ENCODE assay signal across 8 cellular contexts in genomic region chr11:111870887-111871692, GRCh38. TPM values are rescaled to one million over a fixed set of nuclear protein-coding genes. Genes with fewer than 3 reads are reported as not detected.
DNase-seq lines count a peak whose midpoint lies in the region; ATAC-seq, FAIRE-seq and TF ChIP-seq lines count a peak whose summit lies in the region.

A gene with protein sequence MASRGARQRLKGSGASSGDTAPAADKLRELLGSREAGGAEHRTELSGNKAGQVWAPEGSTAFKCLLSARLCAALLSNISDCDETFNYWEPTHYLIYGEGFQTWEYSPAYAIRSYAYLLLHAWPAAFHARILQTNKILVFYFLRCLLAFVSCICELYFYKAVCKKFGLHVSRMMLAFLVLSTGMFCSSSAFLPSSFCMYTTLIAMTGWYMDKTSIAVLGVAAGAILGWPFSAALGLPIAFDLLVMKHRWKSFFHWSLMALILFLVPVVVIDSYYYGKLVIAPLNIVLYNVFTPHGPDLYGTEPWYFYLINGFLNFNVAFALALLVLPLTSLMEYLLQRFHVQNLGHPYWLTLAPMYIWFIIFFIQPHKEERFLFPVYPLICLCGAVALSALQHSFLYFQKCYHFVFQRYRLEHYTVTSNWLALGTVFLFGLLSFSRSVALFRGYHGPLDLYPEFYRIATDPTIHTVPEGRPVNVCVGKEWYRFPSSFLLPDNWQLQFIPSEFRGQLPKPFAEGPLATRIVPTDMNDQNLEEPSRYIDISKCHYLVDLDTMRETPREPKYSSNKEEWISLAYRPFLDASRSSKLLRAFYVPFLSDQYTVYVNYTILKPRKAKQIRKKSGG (minus strand): TSS chr11:111871581. CDS start chr11:111871482, 99 bp downstream.

- H3K4me3 ChIP-seq in OCI-LY7 (ENCODE audit: low read depth, low read length, poor library complexity, severe bottlenecking) = peak within 1 kb of the TSS; percentile 79
- peak within 1 kb of the TSS; percentile 87 to 99 for H3K4me3 ChIP-seq in esophagus (ENCODE audit: low read depth in 1 of 2, low read length in 2 of 2)
- peak within 1 kb of the TSS; percentile 83 to 97 for H3K4me3 ChIP-seq in muscle layer of colon (ENCODE audit: low read depth in 1 of 2, low read length in 2 of 2)

- H3K4me1 ChIP-seq in OCI-LY7 (ENCODE audit: insufficient read depth, low read length, poor library complexity, severe bottlenecking) = peaks cover 16% of the 10 kb centered on the region
- no peaks in the 10 kb centered on the region for H3K4me1 ChIP-seq in esophagus (ENCODE audit: control insufficient read depth in 2 of 2, insufficient read depth in 2 of 2, low read length in 1 of 2)
- peaks cover 18% of the 10 kb centered on the region for H3K4me1 ChIP-seq in muscle layer of colon (ENCODE audit: insufficient read depth, low read length)

- no peaks in the 10 kb centered on the region for H4K20me1 ChIP-seq in OCI-LY7 (ENCODE audit: insufficient read depth, low read length)

- no peaks in the 10 kb centered on the region for H3K9me3 ChIP-seq in OCI-LY7 (ENCODE audit: low read length)
- H3K9me3 ChIP-seq in esophagus (ENCODE audit: control insufficient read depth in 2 of 2, insufficient read depth in 1 of 2, low read depth in 1 of 2, low read length in 1 of 2) = no peaks in the 10 kb centered on the region
- H3K9me3 ChIP-seq in muscle layer of colon (ENCODE audit: low read length) = no peaks in the 10 kb centered on the region

- POLR2A ChIA-PET in OCI-LY7 (lab: Charles Lee) = interaction anchor here (0.5 to 2.3 kb wide), 29 partner anchors 10 to 757 kb away, joined by 3 to 27 read pairs (median 4); partner anchors contain the start of genes CFAP68, SDHD and TIMM8B

- H3K9ac ChIP-seq in muscle layer of colon (ENCODE audit: low read length) = peak within 1 kb of the TSS; percentile 80

- CTCF ChIA-PET in OCI-LY7 (lab: Charles Lee; ENCODE audit: unreplicated experiment) = interaction anchor here (0.9 kb wide), 1 partner anchor 26 kb away, joined by 3 read pairs; no protein-coding TSS in a partner anchor

- ATAC-seq in GM21367 (IDR thresholded peaks at IDR 0.05; ENCODE audit: unreplicated experiment) = peak; percentile 78

- FAIRE-seq in D721Med (lab: Jason Lieb, UNC) = no peak

- intact Hi-C loops in OCI-LY7 (cut with micrococcal nuclease; ENCODE audit: unreplicated experiment) = loop anchor here (5.0 kb wide), 1 partner anchor 269 kb away; the partner anchor contains the start of gene SIK2

- no peaks in the 10 kb centered on the region for H3K27me3 ChIP-seq in esophagus (ENCODE audit: control insufficient read depth in 1 of 2, insufficient read depth in 2 of 2, low read length in 2 of 2)
- H3K27me3 ChIP-seq in muscle layer of colon (ENCODE audit: control insufficient read depth in 1 of 2, insufficient read depth in 2 of 2, low read length in 2 of 2) = no peaks in the 10 kb centered on the region

- H3K27ac ChIP-seq in OCI-LY7 (ENCODE audit: low read depth, low read length, poor library complexity, severe bottlenecking) (peak within 1 kb of the TSS; percentile 12), esophagus (ENCODE audit: low read depth in 2 of 2, low read length in 1 of 2) (peak within 1 kb of the TSS; percentile 88 to 89), muscle layer of colon (ENCODE audit: low read depth, low read length) (peak within 1 kb of the TSS; percentile 89)

- WGBS in esophagus, 2 donors = 0% methylated on average over 41 to 51 of the region's 51 CpGs

- DNase-seq in D721Med (ENCODE audit: insufficient read length, low spot score) = peak; percentile 48
- DNase-seq in HUDEP-2 (lab: John Stamatoyannopoulos, UW; ENCODE audit: unreplicated experiment in 76 of 76) = peak in 74 of 76 experiments; percentile 7 to 86 (median 73)
- peak; percentile 79 for DNase-seq in OCI-LY7 (ENCODE audit: low spot score)
- peak; percentile 79 for DNase-seq in activated T-cell treated with anti-CD3 and anti-CD28 coated beads for 48 hours (ENCODE audit: low read depth)
- DNase-seq in stimulated activated CD8-positive, alpha-beta memory T cell treated with anti-CD3 and anti-CD28 coated beads, Interleukin-7, amount 100 ng/mL, for 4 hours (ENCODE audit: low read depth in 2 of 2) = peak; percentile 80 to 81

- peaks cover 23% of the 10 kb centered on the region for H3K36me3 ChIP-seq in OCI-LY7 (ENCODE audit: insufficient read depth, low read length)
- peaks cover 0 to 2% of the 10 kb centered on the region in 2 donors for H3K36me3 ChIP-seq in esophagus (ENCODE audit: control insufficient read depth in 2 of 2, insufficient read depth in 2 of 2, low read length in 1 of 2)
- H3K36me3 ChIP-seq in muscle layer of colon (ENCODE audit: insufficient read depth, low read length) = peaks cover 32% of the 10 kb centered on the region

- TF ChIP-seq CTCF in D721Med (IDR thresholded peaks at IDR 0.05; ENCODE audit: insufficient read depth, missing control alignments) (no peak), OCI-LY7 (conservative IDR thresholded peaks at IDR 0.05; ENCODE audit: low read length) (peak; percentile 43; the same call in 1 of the 2 replicates)

- peaks cover 9% of the 10 kb centered on the region; the same call in 1 of the 2 replicates for H3K79me2 ChIP-seq in OCI-LY7 (ENCODE audit: insufficient read depth, low read depth, low read length)

- H3K9me2 ChIP-seq in OCI-LY7 (ENCODE audit: insufficient read depth, low read length) = no peaks in the 10 kb centered on the region

- peak within 1 kb of the TSS; percentile 99 for H2AFZ ChIP-seq in OCI-LY7 (ENCODE audit: low read length)

- BruUV-seq in OCI-LY7 (replicated peaks; lab: Mats Ljungman, UMichigan) = no TSS peak

- H3K4me2 ChIP-seq in OCI-LY7 (ENCODE audit: low read length) = peak within 1 kb of the TSS; percentile 82

RNA-seq across cellular contexts. Expression of the gene that starts here (rescaled TPM):
- total RNA-seq in OCI-LY7 (2014; rRNA removed; shearing (Covaris generic)) = 13.8 and 16.8 TPM in 2 replicates
- total RNA-seq in OCI-LY7 (2022) = 21.6 and 23.0 TPM in 2 replicates
- 10 to 100 TPM; 13.2 to 19.5 TPM for polyA plus RNA-seq in esophagus

Comparison
In these comparisons a context has a peak if more than half of its experiments do, and no peak if none do; other contexts are left out.
1. Peak in every context shown above with its lines: DNase-seq, ATAC-seq, H3K4me3 ChIP-seq and H3K27ac ChIP-seq.
2. H3K27ac ChIP-seq: peak in every context shown above with its lines; median percentile 89 in muscle layer of colon; 88 in esophagus; 12 in OCI-LY7.